1 cellular context compared by ENCODE assay signal in genomic region chr19:415292-415691, GRCh38.
A peak's percentile ranks its signal among the peaks of the same experiment; 100 is the strongest.
TF ChIP-seq lines count a peak whose summit lies in the region.

No MANE protein-coding gene starts in this region.

TF ChIP-seq in HEK293, 187 proteins besides CTCF, POLR2A, EP300 and RAD21 (continued from another document):
- TF ChIP-seq PRDM2 (tag by site-specific recombination; IDR thresholded peaks at IDR 0.05; ENCODE audit: borderline replicate concordance) (no peak), ZNF514 (tag by site-specific recombination; IDR thresholded peaks at IDR 0.05) (no peak), ZBTB17 (tag by site-specific recombination; IDR thresholded peaks at IDR 0.05) (peak; percentile 98), ZNF404 (tag by site-specific recombination; IDR thresholded peaks at IDR 0.05) (no peak), HOXC10 (CRISPR knock-in tag; IDR thresholded peaks at IDR 0.05) (no peak), ZNF843 (tag by site-specific recombination; IDR thresholded peaks at IDR 0.05) (no peak), ZNF621 (tag by site-specific recombination; IDR thresholded peaks at IDR 0.05) (no peak), HOXA7 (CRISPR knock-in tag; IDR thresholded peaks at IDR 0.05; ENCODE audit: borderline replicate concordance) (no peak), ZNF777 (tag by site-specific recombination; IDR thresholded peaks at IDR 0.05; ENCODE audit: borderline replicate concordance) (no peak), ZNF629 (tag by site-specific recombination; IDR thresholded peaks at IDR 0.05) (no peak), ZNF2 (tag by site-specific recombination; IDR thresholded peaks at IDR 0.05) (no peak), ZNF571 (tag by site-specific recombination; IDR thresholded peaks at IDR 0.05) (no peak), ZNF114 (tag by site-specific recombination; IDR thresholded peaks at IDR 0.05) (no peak), ZNF366 (tag by site-specific recombination; conservative IDR thresholded peaks at IDR 0.05) (peak; percentile 98), ZNF449 (tag by site-specific recombination; IDR thresholded peaks at IDR 0.05) (no peak), KLF1 (tag by site-specific recombination; IDR thresholded peaks at IDR 0.05) (peak; percentile 40), ZEB2 (tag by site-specific recombination; IDR thresholded peaks at IDR 0.05) (0 out of 2 replicates have a peak, but pooled peaks have one; percentile 19), OVOL3 (tag by site-specific recombination; IDR thresholded peaks at IDR 0.05) (no peak), TSHZ1 (tag by site-specific recombination; IDR thresholded peaks at IDR 0.05; ENCODE audit: borderline replicate concordance) (peak; percentile 87; the same call in 1 of the 2 replicates), ZNF174 (tag by site-specific recombination; IDR thresholded peaks at IDR 0.05) (no peak), ZNF560 (tag by site-specific recombination; IDR thresholded peaks at IDR 0.05; ENCODE audit: borderline replicate concordance) (no peak), ZNF623 (tag by site-specific recombination; IDR thresholded peaks at IDR 0.05) (no peak), ZNF248 (tag by site-specific recombination; IDR thresholded peaks at IDR 0.05) (no peak), ZIC2 (tag by site-specific recombination; IDR thresholded peaks at IDR 0.05) (no peak), ZSCAN16 (tag by site-specific recombination; IDR thresholded peaks at IDR 0.05) (no peak), SP3 (tag by site-specific recombination; IDR thresholded peaks at IDR 0.05) (no peak), ZNF529 (tag by site-specific recombination; IDR thresholded peaks at IDR 0.05; ENCODE audit: insufficient replicate concordance) (no peak), ZNF274 (IDR thresholded peaks at IDR 0.05; ENCODE audit: low read length) (no peak), ZNF274 (tag by site-specific recombination; IDR thresholded peaks at IDR 0.05; ENCODE audit: borderline replicate concordance) (no peak), GLI4 (tag by site-specific recombination; IDR thresholded peaks at IDR 0.05) (no peak), ZNF670 (tag by site-specific recombination; IDR thresholded peaks at IDR 0.05; ENCODE audit: low read depth) (no peak), GLIS2 (tag by site-specific recombination; IDR thresholded peaks at IDR 0.05) (no peak), ZNF155 (tag by site-specific recombination; IDR thresholded peaks at IDR 0.05) (no peak), OSR2 (tag by site-specific recombination; IDR thresholded peaks at IDR 0.05) (no peak), ZSCAN18 (tag by site-specific recombination; IDR thresholded peaks at IDR 0.05) (no peak), ZNF10 (tag by site-specific recombination; IDR thresholded peaks at IDR 0.05) (no peak), ZNF112 (tag by site-specific recombination; IDR thresholded peaks at IDR 0.05) (no peak), ZBTB10 (tag by site-specific recombination; IDR thresholded peaks at IDR 0.05) (no peak), ZNF157 (tag by site-specific recombination; IDR thresholded peaks at IDR 0.05) (no peak)
TF ChIP-seq in HEK293: peak in this region for 5.
